Comparison of ENCODE assay signal across 20 cellular contexts in the genomic region with DNA sequence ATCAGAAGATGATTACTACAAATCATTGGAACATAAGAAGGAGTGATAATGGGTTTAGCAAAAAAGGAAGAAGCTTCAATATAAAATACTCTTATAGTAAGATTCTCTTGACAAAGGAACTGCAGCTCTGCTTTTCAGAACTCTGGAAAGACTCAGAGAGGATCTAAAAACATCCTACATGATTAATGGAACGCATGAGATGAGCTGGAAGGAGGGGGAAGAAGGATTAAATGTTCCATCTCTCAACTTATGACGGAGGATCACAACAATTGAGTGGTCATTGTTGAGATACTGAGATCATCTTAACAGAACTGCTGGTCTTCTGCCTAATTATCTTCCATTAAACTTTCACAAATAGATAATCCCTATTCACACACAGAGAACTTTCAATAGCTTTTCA.
"Had no signal": no experiment of that assay in that cellular context is flagged by ENCODE, and none has a peak within 500 bp of the region (broad histone marks: within the 10 kb centered on the region; RNA-seq: fewer than 3 reads in every experiment).

No MANE protein-coding gene starts in this region.

- H3K9ac ChIP-seq: parathyroid adenoma had no signal

- H3K79me2 ChIP-seq: parathyroid adenoma had no signal

- H3K4me1 ChIP-seq: adrenal gland, gastrocnemius medialis, left ventricle myocardium inferior, parathyroid adenoma, psoas muscle, right atrium auricular region, spleen, tibial nerve had no signal

- ATAC-seq: activated CD4-positive, alpha-beta T cell treated with anti-CD3 and anti-CD28 coated beads for 36 hours; gastrocnemius medialis; naive thymus-derived CD4-positive, alpha-beta T cell; psoas muscle had no signal

- H3K4me3 ChIP-seq: esophagus muscularis mucosa, gastrocnemius medialis, left ventricle myocardium inferior, psoas muscle, right atrium auricular region, spleen, tibial nerve had no signal

- DNase-seq: activated CD4-positive, alpha-beta T cell treated with anti-CD3 and anti-CD28 coated beads for 36 hours; activated CD4-positive, CD25-positive, alpha-beta regulatory T cell; activated CD8-positive, alpha-beta memory T cell treated with anti-CD3 and anti-CD28 coated beads for 24 hours; activated effector memory CD4-positive, alpha-beta T cell treated with Interleukin-2 at 50 U/mL for 16 hours; activated naive CD4-positive, alpha-beta T cell treated with Interleukin-2 at 50 U/mL for 16 hours; adrenal gland; caudate nucleus; gastrocnemius medialis; glutamatergic neuron; left ventricle myocardium inferior; naive thymus-derived CD4-positive, alpha-beta T cell; nucleus accumbens; psoas muscle; spleen; stimulated activated naive CD4-positive, alpha-beta T cell had no signal

- H3K27ac ChIP-seq: adrenal gland, esophagus muscularis mucosa, gastrocnemius medialis, left ventricle myocardium inferior, parathyroid adenoma, psoas muscle, right atrium auricular region, spleen, tibial nerve had no signal

- H3K9me3 ChIP-seq: adrenal gland, esophagus muscularis mucosa, gastrocnemius medialis, left ventricle myocardium inferior, psoas muscle, right atrium auricular region, spleen, tibial nerve had no signal

- H2AFZ ChIP-seq: parathyroid adenoma had no signal

- FAIRE-seq: islet of Langerhans had no signal

- H3K27me3 ChIP-seq: adrenal gland, esophagus muscularis mucosa, gastrocnemius medialis, right atrium auricular region, spleen, tibial nerve had no signal

- H3K36me3 ChIP-seq: adrenal gland, esophagus muscularis mucosa, gastrocnemius medialis, left ventricle myocardium inferior, right atrium auricular region, spleen, tibial nerve had no signal
